21 cellular contexts compared by ENCODE assay signal in genomic region chr6:154367839-154368695, GRCh38. TPM values are rescaled to one million over a fixed set of nuclear protein-coding genes. Genes with fewer than 3 reads are reported as not detected.
DNase-seq lines count a peak whose midpoint lies in the region; ATAC-seq and TF ChIP-seq lines count a peak whose summit lies in the region.
"Had no signal": no experiment of that assay in that cellular context is flagged by ENCODE, and none has a peak within 500 bp of the region (broad histone marks: within the 10 kb centered on the region; RNA-seq: fewer than 3 reads in every experiment).

No MANE protein-coding gene starts in this region.

- peaks cover 23% of the 10 kb centered on the region for H3K4me1 Mint-ChIP-seq in activated CD4-positive, alpha-beta T cell treated with anti-CD3 and anti-CD28 coated beads for 36 hours
- no peaks in the 10 kb centered on the region for H3K4me1 Mint-ChIP-seq in CD8-positive, alpha-beta T cell (ENCODE audit: low read depth)

- H3K27ac Mint-ChIP-seq in activated CD4-positive, alpha-beta T cell treated with anti-CD3 and anti-CD28 coated beads for 36 hours, result no peak overlapping the region
- no peak overlapping the region for H3K27ac Mint-ChIP-seq in CD8-positive, alpha-beta T cell
- H3K27ac Mint-ChIP-seq: CD4-positive, CD25-positive, alpha-beta regulatory T cell had no signal

- no peaks in the 10 kb centered on the region for H3K9me3 Mint-ChIP-seq in activated CD4-positive, alpha-beta T cell treated with anti-CD3 and anti-CD28 coated beads for 36 hours (ENCODE audit: low read depth)
- H3K9me3 Mint-ChIP-seq in CD8-positive, alpha-beta T cell, result no peaks in the 10 kb centered on the region
- H3K9me3 Mint-ChIP-seq: CD4-positive, CD25-positive, alpha-beta regulatory T cell had no signal

- CTCF ChIA-PET in activated CD4-positive, alpha-beta T cell treated with anti-CD3 and anti-CD28 coated beads for 36 hours (lab: Charles Lee), result interaction anchor here (1.0 to 2.2 kb wide), 2 partner anchors 13 to 211 kb away, joined by 3 to 5 read pairs; no protein-coding TSS in a partner anchor
- CTCF ChIA-PET in RWPE1 (lab: Yijun Ruan, JAX), result no interaction called here
- CTCF ChIA-PET in CD8-positive, alpha-beta T cell (lab: Charles Lee), result interaction anchor here (0.6 to 4.3 kb wide), 3 partner anchors 91 to 214 kb away, joined by 3 to 36 read pairs (median 7); no protein-coding TSS in a partner anchor

- H3K27me3 Mint-ChIP-seq in activated CD4-positive, alpha-beta T cell treated with anti-CD3 and anti-CD28 coated beads for 36 hours, result no peaks in the 10 kb centered on the region
- no peaks in the 10 kb centered on the region for H3K27me3 Mint-ChIP-seq in CD8-positive, alpha-beta T cell (ENCODE audit: low read depth)

- H3K9me3 ChIP-seq in CD8-positive, alpha-beta T cell (ENCODE audit: low read length), result no peaks in the 10 kb centered on the region
- H3K9me3 ChIP-seq: A549, body of pancreas, stomach, uterus had no signal

- TF ChIP-seq CTCF in RWPE1 (conservative IDR thresholded peaks at IDR 0.05; ENCODE audit: low read depth) (no peak), fibroblast of mammary gland (conservative IDR thresholded peaks at IDR 0.05; ENCODE audit: control insufficient read depth, insufficient read depth, low read depth, low read length) (no peak)
- TF ChIP-seq CTCF in CD8-positive, alpha-beta T cell (IDR thresholded peaks at IDR 0.05), result no peak

- H3K36me3 Mint-ChIP-seq in activated CD4-positive, alpha-beta T cell treated with anti-CD3 and anti-CD28 coated beads for 36 hours (ENCODE audit: low read depth), result no peaks in the 10 kb centered on the region
- H3K36me3 Mint-ChIP-seq in CD8-positive, alpha-beta T cell, result no peaks in the 10 kb centered on the region
- H3K36me3 Mint-ChIP-seq: CD4-positive, CD25-positive, alpha-beta regulatory T cell had no signal

- H3K36me3 ChIP-seq in CD8-positive, alpha-beta T cell (ENCODE audit: insufficient read depth, low read length), result no peaks in the 10 kb centered on the region
- H3K36me3 ChIP-seq: stomach, uterus had no signal

- peak; percentile 16 for DNase-seq in activated CD4-positive, alpha-beta T cell treated with anti-CD3 and anti-CD28 coated beads for 36 hours
- no peak for DNase-seq in activated CD4-positive, alpha-beta T cell treated with anti-CD3 and anti-CD28 coated beads for 4 hours
- peak; percentile 76 for DNase-seq in RWPE1 (ENCODE audit: low spot score)
- DNase-seq in fibroblast of mammary gland (ENCODE audit: low read depth), result peak; percentile 48
- DNase-seq in sciatic nerve (ENCODE audit: low spot score), result no peak
- no peak for DNase-seq in CD8-positive, alpha-beta T cell
- DNase-seq in central memory CD4-positive, alpha-beta T cell, result no peak
- no peak for DNase-seq in DMS79 (lab: John Stamatoyannopoulos, UW)
- DNase-seq: activated CD4-positive, alpha-beta T cell treated with anti-CD3 and anti-CD28 coated beads, Interleukin-2, amount 50 U/mL, for 1 hour; activated naive CD4-positive, alpha-beta T cell treated with anti-CD3 and anti-CD28 coated beads, Interleukin-2, amount 50 U/mL, for 16 hours; body of pancreas; CD4-positive, CD25-positive, alpha-beta regulatory T cell; DND-41; erythroblast; NCI-H526 treated with DMSO at 0.1 percent for 48 hours; right cardiac atrium; stomach; uterus had no signal

- no peak overlapping the region for H3K4me3 Mint-ChIP-seq in activated CD4-positive, alpha-beta T cell treated with anti-CD3 and anti-CD28 coated beads for 36 hours
- no peak overlapping the region for H3K4me3 Mint-ChIP-seq in CD8-positive, alpha-beta T cell
- H3K4me3 Mint-ChIP-seq: CD4-positive, CD25-positive, alpha-beta regulatory T cell had no signal

- no peak overlapping the region for H3K27ac ChIP-seq in RWPE1
- no peak overlapping the region for H3K27ac ChIP-seq in CD8-positive, alpha-beta T cell (ENCODE audit: low read depth, low read length)
- H3K27ac ChIP-seq: A549, body of pancreas, hepatocyte, stomach, uterus had no signal

- no peaks in the 10 kb centered on the region for H3K27me3 ChIP-seq in CD8-positive, alpha-beta T cell (ENCODE audit: insufficient read depth, low read length)
- H3K27me3 ChIP-seq: body of pancreas, hepatocyte, stomach, uterus had no signal

- intact Hi-C loops in activated CD4-positive, alpha-beta T cell treated with anti-CD3 and anti-CD28 coated beads for 36 hours (cut with DNase I, micrococcal nuclease), result no loop called here
- intact Hi-C loops in sciatic nerve (cut with DNase I), result no loop called here
- intact Hi-C loops in CD8-positive, alpha-beta T cell (cut with DNase I, micrococcal nuclease), result no loop called here

- H3K4me3 ChIP-seq in fibroblast of mammary gland (ENCODE audit: control insufficient read depth, low read depth, low read length), result no peak overlapping the region
- no peak overlapping the region for H3K4me3 ChIP-seq in CD8-positive, alpha-beta T cell (ENCODE audit: low read depth, low read length)
- H3K4me3 ChIP-seq: A549, body of pancreas, hepatocyte, stomach, uterus had no signal

- ATAC-seq in activated CD4-positive, alpha-beta T cell treated with anti-CD3 and anti-CD28 coated beads for 36 hours, result peak; percentile 75
- peak; percentile 69 for ATAC-seq in sciatic nerve
- ATAC-seq in CD8-positive, alpha-beta T cell, result no peak
- ATAC-seq: A549, body of pancreas, Panc1, right cardiac atrium had no signal

- H3K4me1 ChIP-seq in CD8-positive, alpha-beta T cell (ENCODE audit: insufficient read depth, low read length), result no peaks in the 10 kb centered on the region
- H3K4me1 ChIP-seq: A549, body of pancreas, uterus had no signal

- POLR2A ChIA-PET in activated CD4-positive, alpha-beta T cell treated with anti-CD3 and anti-CD28 coated beads for 36 hours (lab: Charles Lee), result no interaction called here
- POLR2A ChIA-PET in RWPE1 (lab: Yijun Ruan, JAX; ENCODE audit: low non-redundant PET), result interaction anchor here (0.6 kb wide), 1 partner anchor 1731 kb away, joined by 3 read pairs; the partner anchor contains the start of gene SYNE1
- POLR2A ChIA-PET in CD8-positive, alpha-beta T cell (lab: Charles Lee), result interaction anchor here (1.0 kb wide), 1 partner anchor 196 kb away, joined by 3 read pairs; no protein-coding TSS in a partner anchor

RNA-seq across cellular contexts. Expression of gene IPCEF1, which starts 11.5 kb away (rescaled TPM):
- 10 to 100 TPM; 10.9 to 11.6 TPM for total RNA-seq in activated CD4-positive, alpha-beta T cell treated with anti-CD3 and anti-CD28 coated beads for 36 hours
- total RNA-seq in sciatic nerve, result 5.0 TPM
- 10 to 100 TPM; 30.0 to 33.0 TPM for total RNA-seq in CD8-positive, alpha-beta T cell

Comparison
In these comparisons a context has a peak if more than half of its experiments do, and no peak if none do; other contexts are left out.
1. DNase-seq: peak in activated CD4-positive, alpha-beta T cell treated with anti-CD3 and anti-CD28 coated beads for 36 hours (single experiment), RWPE1 (single experiment) and fibroblast of mammary gland (single experiment); none in activated CD4-positive, alpha-beta T cell treated with anti-CD3 and anti-CD28 coated beads for 4 hours (0 of 2), sciatic nerve (single experiment), CD8-positive, alpha-beta T cell (0 of 7), central memory CD4-positive, alpha-beta T cell (single experiment) and DMS79 (single experiment).